Comparison of ENCODE assay signal across 8 cellular contexts in genomic region chr12:1830981-1831930, GRCh38. TPM values are rescaled to one million over a fixed set of nuclear protein-coding genes. Genes with fewer than 3 reads are reported as not detected.
DNase-seq lines count a peak whose midpoint lies in the region; ATAC-seq, FAIRE-seq and TF ChIP-seq lines count a peak whose summit lies in the region.

No MANE protein-coding gene starts in this region.

- H3K9ac ChIP-seq in endothelial cell of umbilical vein (replicated peaks; ENCODE audit: extremely low read depth, insufficient read depth, low read length), result no peak overlapping the region

- no peak for TF ChIP-seq CTCF in endothelial cell of umbilical vein (IDR thresholded peaks at IDR 0.05; ENCODE audit: extremely low read depth in 1 of 2, insufficient read depth in 1 of 2, low read depth in 1 of 2, low read length in 2 of 2)

- H3K9me1 ChIP-seq in endothelial cell of umbilical vein (replicated peaks; ENCODE audit: control insufficient read depth, extremely low read depth, insufficient read depth, low read length), result no peaks in the 10 kb centered on the region

- H3K36me3 ChIP-seq in endothelial cell of umbilical vein (ENCODE audit: control insufficient read depth in 2 of 2, extremely low read depth in 1 of 2, insufficient read depth in 2 of 2, low read length in 2 of 2), result no peaks in the 10 kb centered on the region

- no peaks in the 10 kb centered on the region for H3K9me3 ChIP-seq in endothelial cell of umbilical vein (replicated peaks; ENCODE audit: control insufficient read depth, insufficient read depth, low read length)

- TF ChIP-seq POLR2A in endothelial cell of umbilical vein (IDR thresholded peaks at IDR 0.05; ENCODE audit: low read depth, low read length), result no peak

- no peaks in the 10 kb centered on the region for H3K4me1 ChIP-seq in endothelial cell of umbilical vein (ENCODE audit: control insufficient read depth, extremely low read depth, insufficient read depth, low read length)

- no peak overlapping the region for H3K4me3 ChIP-seq in endothelial cell of umbilical vein (replicated peaks in 1 of 3; ENCODE audit: insufficient read depth in 1 of 3, low read depth in 1 of 3, low read length in 3 of 3)

- DNase-seq in DMS79 treated with DMSO at 0.1 percent for 48 hours (lab: John Stamatoyannopoulos, UW) (peak; percentile 92), NCI-H2029 (lab: John Stamatoyannopoulos, UW) (peak; percentile 43), endothelial cell of umbilical vein (ENCODE audit: low read depth, low spot score) (peak; percentile 68), myocyte (ENCODE audit: low read depth) (peak; percentile 92), T1000 (lab: John Stamatoyannopoulos, UW) (no peak), HCEC 1CT (no peak)
- DNase-seq in NK-92 treated with Interleukin-12 subunit alpha and Interleukin-12 subunit beta, amount 100 ng/mL, for 24 hours (lab: John Stamatoyannopoulos, UW), result no peak

- intact Hi-C loops in endothelial cell of umbilical vein (cut with micrococcal nuclease), result no loop called here

- POLR2A ChIA-PET in endothelial cell of umbilical vein (lab: Charles Lee), result no interaction called here

- H3K27ac ChIP-seq in endothelial cell of umbilical vein (ENCODE audit: insufficient read depth, low read depth, low read length), result no peak overlapping the region

- peaks cover 2 to 6% of the 10 kb centered on the region in 2 experiments for H3K27me3 ChIP-seq in endothelial cell of umbilical vein (ENCODE audit: control insufficient read depth in 2 of 2, insufficient read depth in 2 of 2, low read length in 2 of 2)

- H4K20me1 ChIP-seq in endothelial cell of umbilical vein (replicated peaks; ENCODE audit: control insufficient read depth, extremely low read depth, insufficient read depth, low read length), result no peaks in the 10 kb centered on the region

- FAIRE-seq in endothelial cell of umbilical vein (lab: Jason Lieb, UNC), result peak; percentile 35

- H3K79me2 ChIP-seq in endothelial cell of umbilical vein (ENCODE audit: control insufficient read depth, insufficient read depth, low read length), result no peaks in the 10 kb centered on the region

- BruUV-seq in endothelial cell of umbilical vein (replicated peaks; lab: Mats Ljungman, UMichigan), result no TSS peak

- no peak overlapping the region for H3K4me2 ChIP-seq in endothelial cell of umbilical vein (ENCODE audit: insufficient read depth, low read length)

- CTCF ChIA-PET in endothelial cell of umbilical vein (lab: Charles Lee), result interaction anchor here (0.7 to 1.0 kb wide), 3 partner anchors 18 to 178 kb away, joined by 3 read pairs; no protein-coding TSS in a partner anchor

- no peak overlapping the region for H2AFZ ChIP-seq in endothelial cell of umbilical vein (ENCODE audit: low read depth, low read length)

- no peak for ATAC-seq in HG03097 (IDR thresholded peaks at IDR 0.05; ENCODE audit: low FRiP score, unreplicated experiment)

- dilution Hi-C loops in endothelial cell of umbilical vein (cut with MboI; ENCODE audit: extremely low pct_ligation_motif_present, low sequenced_read_pairs), result no loop called here

TF ChIP-seq in endothelial cell of umbilical vein, 7 proteins besides CTCF, POLR2A, EP300 and RAD21:
- TF ChIP-seq JUN (IDR thresholded peaks at IDR 0.05; ENCODE audit: borderline replicate concordance, insufficient read depth, insufficient read length, low read depth), result no peak
- no peak for TF ChIP-seq MAX (IDR thresholded peaks at IDR 0.05; ENCODE audit: insufficient read depth, insufficient read length)
- peak; percentile 24 for TF ChIP-seq EZH2 (IDR thresholded peaks at IDR 0.05; ENCODE audit: borderline replicate concordance, low read depth, low read length, severe bottlenecking)

RNA-seq across cellular contexts. Expression of gene LRTM2, which starts 10.9 kb away (rescaled TPM):
- total RNA-seq in endothelial cell of umbilical vein, result not detected in 2 replicates
- polyA plus RNA-seq in endothelial cell of umbilical vein, result not detected in 2 replicates
- not detected in 2 replicates for polyA plus RNA-seq in endothelial cell of umbilical vein (2011; cell fraction: cytosol; rRNA removed)
- not detected in 2 replicates for polyA plus RNA-seq in endothelial cell of umbilical vein (2011; cell fraction: nucleus; rRNA removed)
- polyA plus RNA-seq in endothelial cell of umbilical vein (2012), result not detected in 2 replicates
- not detected in 2 replicates for polyA minus RNA-seq in endothelial cell of umbilical vein
- polyA minus RNA-seq in endothelial cell of umbilical vein (2011; cell fraction: cytosol; rRNA and poly(A)+ RNA removed), result not detected
- polyA minus RNA-seq in endothelial cell of umbilical vein (2011; cell fraction: nucleus; rRNA and poly(A)+ RNA removed), result not detected in 2 replicates
- total RNA-seq in myocyte, result 0.11 TPM in 1 of 2 replicates, not detected in the other
- polyA plus RNA-seq in myocyte (2012), result not detected

Comparison
In these comparisons a context has a peak if more than half of its experiments do, and no peak if none do; other contexts are left out.
1. DNase-seq: peak in DMS79 treated with DMSO at 0.1 percent for 48 hours (single experiment), NCI-H2029 (single experiment), endothelial cell of umbilical vein (single experiment) and myocyte (single experiment); none in NK-92 treated with Interleukin-12 subunit alpha and Interleukin-12 subunit beta, amount 100 ng/mL, for 24 hours (single experiment), T1000 (single experiment) and HCEC 1CT (single experiment).